In the genomic region with DNA sequence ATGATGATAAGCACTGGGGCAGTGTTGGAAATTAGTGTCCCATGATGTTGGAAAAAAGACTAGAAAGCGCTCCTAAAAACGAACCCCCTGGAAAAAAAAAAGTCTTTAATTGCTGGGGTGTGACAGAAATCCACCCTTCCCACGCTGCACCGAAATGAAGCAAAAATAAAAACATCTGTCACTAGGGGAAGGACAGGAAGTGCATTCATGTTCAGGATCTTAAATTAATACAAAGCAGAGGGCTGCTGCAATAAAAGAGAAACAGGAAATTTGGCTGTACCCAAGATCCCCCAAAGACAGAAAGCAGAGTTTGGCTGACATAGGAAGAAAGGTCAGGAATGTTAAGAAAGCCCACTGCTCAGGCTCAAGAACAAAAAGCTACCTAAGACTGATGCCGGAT, we compare ENCODE assay signal across 26 cellular contexts.
"Had no signal": no experiment of that assay in that cellular context is flagged by ENCODE, and none has a peak within 500 bp of the region (broad histone marks: within the 10 kb centered on the region; RNA-seq: fewer than 3 reads in every experiment).

No MANE protein-coding gene starts in this region.

- H3K4me3 ChIP-seq: cardiac muscle cell, MG63, Peyer's patch, SJCRH30 had no signal

- DNase-seq: activated CD4-positive, alpha-beta memory T cell treated with anti-CD3 and anti-CD28 coated beads for 36 hours; activated CD4-positive, alpha-beta T cell treated with anti-CD3 and anti-CD28 coated beads, Interleukin-2, amount 10 ng/mL, durations not matched to agents 7 days and 5 days; activated CD4-positive, CD25-positive, alpha-beta regulatory T cell; activated CD8-positive, alpha-beta memory T cell treated with anti-CD3 and anti-CD28 coated beads for 24 hours; activated effector memory CD4-positive, alpha-beta T cell treated with anti-CD3 and anti-CD28 coated beads, Interleukin-2, amount 50 U/mL, for 16 hours; activated naive CD4-positive, alpha-beta T cell treated with Interleukin-2 at 50 U/mL for 16 hours; activated naive CD8-positive, alpha-beta T cell treated with anti-CD3 and anti-CD28 coated beads, Interleukin-2, amount 50 U/mL, for 24 hours; activated T-cell treated with anti-CD3 and anti-CD28 coated beads, Interleukin-2, amount 50 U/mL, for 4 hours; brain microvascular endothelial cell; MG63; NCI-H1105; NCI-H1436 treated with DMSO at 0.1 percent for 48 hours; NCI-H187; NCI-H2171; NCI-H226; NCI-H526 treated with DMSO at 0.1 percent for 48 hours; Peyer's patch; Right ventricle myocardium superior; SW 1271; T-helper 9 cell had no signal

- H3K9me3 ChIP-seq: MG63, Peyer's patch, SJCRH30 had no signal

- H3K36me3 ChIP-seq: brain microvascular endothelial cell, cardiac muscle cell, MG63, Peyer's patch, SJCRH30 had no signal

- H3K4me1 ChIP-seq: Peyer's patch, SJCRH30 had no signal

- ATAC-seq: activated naive CD4-positive, alpha-beta T cell treated with anti-CD3 and anti-CD28 coated beads, Interleukin-2, amount 50 U/mL, for 72 hours; activated naive CD8-positive, alpha-beta T cell treated with anti-CD3 and anti-CD28 coated beads, Interleukin-2, amount 50 U/mL, for 24 hours; activated T-cell treated with anti-CD3 and anti-CD28 coated beads, Interleukin-2, amount 50 U/mL, for 4 hours; SK-N-SH treated with all-trans-retinoic acid at 6 μM for 48 hours had no signal

- H3K27ac ChIP-seq: brain microvascular endothelial cell, cardiac muscle cell, KMS-11, Peyer's patch, RWPE1, SJCRH30 had no signal

- H3K9ac ChIP-seq: KMS-11 had no signal

- H3K27me3 ChIP-seq: brain microvascular endothelial cell, cardiac muscle cell, MG63, Peyer's patch, SJCRH30 had no signal

- H3K4me2 ChIP-seq: KMS-11 had no signal
